Comparison of ENCODE assay signal across 8 cellular contexts in the genomic region with DNA sequence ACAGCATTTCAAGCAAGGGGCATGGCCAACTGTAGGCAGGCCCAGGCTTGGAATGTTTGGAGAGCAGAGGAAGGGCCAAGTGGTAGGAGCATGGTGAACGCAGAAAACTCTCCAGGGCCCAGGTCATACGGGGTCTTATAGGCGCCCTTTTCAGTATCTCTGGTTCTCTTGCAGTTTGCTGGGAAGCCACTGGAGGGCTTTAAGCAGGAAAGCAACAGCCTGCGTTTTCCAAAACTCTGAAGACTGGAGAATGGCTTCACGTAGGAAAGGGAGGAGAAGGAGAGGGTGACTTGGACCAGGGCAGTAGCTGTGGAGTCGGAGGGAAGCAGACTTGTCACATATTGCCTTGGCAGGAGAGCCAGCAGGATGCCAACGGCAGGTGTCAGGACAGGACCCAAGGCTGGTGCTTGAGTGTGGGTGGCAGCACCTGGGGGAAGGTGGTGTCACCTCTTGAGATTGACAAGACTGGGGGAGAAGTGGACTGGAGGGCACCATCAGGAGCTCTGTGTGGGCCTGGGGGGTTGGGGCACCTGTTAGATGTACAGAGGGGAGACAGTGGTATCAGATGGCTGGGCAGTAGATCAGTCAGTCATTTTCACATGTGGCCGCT. TPM values are rescaled to one million over a fixed set of nuclear protein-coding genes. Genes with fewer than 3 reads are reported as not detected.
DNase-seq lines count a peak whose midpoint lies in the region; ATAC-seq and TF ChIP-seq lines count a peak whose summit lies in the region.

No MANE protein-coding gene starts in this region.

- H3K27me3 ChIP-seq in heart right ventricle (peaks cover 0 to 35% (median 0%) of the 10 kb centered on the region in 7 donors), iPS DF 6.9 (ENCODE audit: control insufficient read depth, insufficient read depth, low read length) (no peaks in the 10 kb centered on the region), uterus (no peaks in the 10 kb centered on the region)

- TF ChIP-seq CTCF in heart right ventricle (IDR thresholded peaks at IDR 0.05): peak in 8 of 9 donors; percentile 12 to 64 (median 50)
- TF ChIP-seq CTCF in uterus (IDR thresholded peaks at IDR 0.05): peak in 3 of 4 experiments; percentile 32 to 49 (median 38)

- WGBS in heart right ventricle, 2 donors: 21 to 25% methylated on average over 8 of the region's 8 CpGs
- WGBS in iPS DF 6.9 (ENCODE audit: insufficient coverage, insufficient read length): no CpG with 5 or more reads among the region's 8 CpGs

- DNase-seq in heart right ventricle (peak in 1 of 2 donors; percentile 17), cardiac septum (ENCODE audit: low spot score) (no peak), iPS DF 6.9 (ENCODE audit: low read depth, low spot score) (peak; percentile 16), uterus (no peak), posterior vena cava (ENCODE audit: low spot score) (no peak), C1 segment of cervical spinal cord (lab: John Stamatoyannopoulos, UW) (no peak), NCI-H2029 treated with DMSO at 0.1 percent for 48 hours (lab: John Stamatoyannopoulos, UW) (no peak)

- no peak for TF ChIP-seq POLR2A in uterus (IDR thresholded peaks at IDR 0.05)

- H3K36me3 ChIP-seq in heart right ventricle (no peaks in the 10 kb centered on the region), iPS DF 6.9 (ENCODE audit: control insufficient read depth, insufficient read depth, low read length) (no peaks in the 10 kb centered on the region), uterus (no peaks in the 10 kb centered on the region)

- no peak overlapping the region for H3K27ac ChIP-seq in heart right ventricle
- no peak overlapping the region for H3K27ac ChIP-seq in iPS DF 6.9 (ENCODE audit: low read length)
- H3K27ac ChIP-seq in uterus: no peak overlapping the region

- H3K9me3 ChIP-seq in heart right ventricle: no peaks in the 10 kb centered on the region
- no peaks in the 10 kb centered on the region for H3K9me3 ChIP-seq in iPS DF 6.9 (ENCODE audit: control insufficient read depth, insufficient read depth, low read length)
- no peaks in the 10 kb centered on the region for H3K9me3 ChIP-seq in uterus

- H3K4me3 ChIP-seq in heart right ventricle: no peak overlapping the region
- no peak overlapping the region for H3K4me3 ChIP-seq in iPS DF 6.9 (ENCODE audit: low read length)
- H3K4me3 ChIP-seq in uterus: no peak overlapping the region

- H3K4me1 ChIP-seq in heart right ventricle (peaks cover 0 to 8% (median 0%) of the 10 kb centered on the region in 9 donors), iPS DF 6.9 (ENCODE audit: control insufficient read depth, insufficient read depth, low read length) (no peaks in the 10 kb centered on the region), uterus (no peaks in the 10 kb centered on the region)

- intact Hi-C loops in heart right ventricle (cut with DNase I): no loop called here
- intact Hi-C loops in cardiac septum (cut with DNase I): loop anchor here (5.0 kb wide), 1 partner anchor 305 kb away; no protein-coding TSS in a partner anchor
- intact Hi-C loops in uterus (cut with DNase I; ENCODE audit: low total_unique reads): no loop called here
- intact Hi-C loops in posterior vena cava (cut with DNase I): no loop called here

- peak in 7 of 8 donors; percentile 21 to 55 (median 27) for ATAC-seq in heart right ventricle
- ATAC-seq in SK-N-SH treated with all-trans-retinoic acid at 6 μM for 48 hours: peak; percentile 86

TF ChIP-seq in SK-N-SH treated with all-trans-retinoic acid at 6 μM for 48 hours, 23 proteins besides CTCF, POLR2A, EP300 and RAD21:
- no peak for TF ChIP-seq ZNF8 (CRISPR knock-in tag; IDR thresholded peaks at IDR 0.05)
- TF ChIP-seq, protein P1, sequence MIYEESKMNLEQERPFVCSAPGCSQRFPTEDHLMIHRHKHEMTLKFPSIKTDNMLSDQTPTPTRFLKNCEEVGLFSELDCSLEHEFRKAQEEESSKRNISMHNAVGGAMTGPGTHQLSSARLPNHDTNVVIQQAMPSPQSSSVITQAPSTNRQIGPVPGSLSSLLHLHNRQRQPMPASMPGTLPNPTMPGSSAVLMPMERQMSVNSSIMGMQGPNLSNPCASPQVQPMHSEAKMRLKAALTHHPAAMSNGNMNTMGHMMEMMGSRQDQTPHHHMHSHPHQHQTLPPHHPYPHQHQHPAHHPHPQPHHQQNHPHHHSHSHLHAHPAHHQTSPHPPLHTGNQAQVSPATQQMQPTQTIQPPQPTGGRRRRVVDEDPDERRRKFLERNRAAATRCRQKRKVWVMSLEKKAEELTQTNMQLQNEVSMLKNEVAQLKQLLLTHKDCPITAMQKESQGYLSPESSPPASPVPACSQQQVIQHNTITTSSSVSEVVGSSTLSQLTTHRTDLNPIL (CRISPR knock-in tag; IDR thresholded peaks at IDR 0.05; ENCODE audit: low read depth): no peak
- TF ChIP-seq PPARA (CRISPR knock-in tag; IDR thresholded peaks at IDR 0.05; ENCODE audit: borderline replicate concordance): no peak
- no peak for TF ChIP-seq ISL1 (CRISPR knock-in tag; IDR thresholded peaks at IDR 0.05)
- TF ChIP-seq ZNF565 (CRISPR knock-in tag; conservative IDR thresholded peaks at IDR 0.05; ENCODE audit: low read depth): no peak
- TF ChIP-seq TOX (CRISPR knock-in tag; IDR thresholded peaks at IDR 0.05; ENCODE audit: borderline replicate concordance): no peak

RNA-seq across cellular contexts. Expression of a gene that starts 21.9 kb away (rescaled TPM):
- 10 to 100 TPM in 5 of 10 donors, 1 to 10 TPM in 5; 3.7 to 14.1 (median 9.2) TPM for total RNA-seq in heart right ventricle
- 1 to 10 TPM; 2.6 to 5.7 TPM for polyA plus RNA-seq in heart right ventricle
- 3.2 TPM for total RNA-seq in cardiac septum
- under 1 TPM in 2 of 4 donors, not detected in 2; 0.07 to 0.98 TPM for total RNA-seq in uterus
- total RNA-seq in posterior vena cava: under 1 TPM; 0.29 to 0.46 TPM

RNA-seq across cellular contexts. Expression of a gene that starts 22.6 kb away (rescaled TPM):
- total RNA-seq in heart right ventricle (not detected), cardiac septum (not detected), uterus (not detected), posterior vena cava (not detected)
- not detected for polyA plus RNA-seq in heart right ventricle

RNA-seq across cellular contexts. Expression of a gene that starts 56.9 kb away (rescaled TPM):
- total RNA-seq in heart right ventricle (100 to 1,000 TPM; 139 to 288 (median 181) TPM), cardiac septum (347 TPM), uterus (1,000 to 10,000 TPM; 1,067 to 4,271 (median 2,911) TPM), posterior vena cava (1,000 to 10,000 TPM; 5,571 to 6,731 TPM)
- 100 to 1,000 TPM; 368 to 442 TPM for polyA plus RNA-seq in heart right ventricle
